In genomic region chr4:151233600-151233999, GRCh38 we compare ENCODE assay signal across 38 cellular contexts. TPM values are rescaled to one million over a fixed set of nuclear protein-coding genes. Genes with fewer than 3 reads are reported as not detected.
"Had no signal": no experiment of that assay in that cellular context is flagged by ENCODE, and none has a peak within 500 bp of the region (broad histone marks: within the 10 kb centered on the region; RNA-seq: fewer than 3 reads in every experiment).

No MANE protein-coding gene starts in this region.

- H3K9me3 Mint-ChIP-seq: activated CD4-positive, alpha-beta memory T cell treated with anti-CD3 and anti-CD28 coated beads for 36 hours; activated CD4-positive, alpha-beta T cell treated with anti-CD3 and anti-CD28 coated beads, Interleukin-2, amount 10 ng/mL, durations not matched to agents 24 days and 14 days; activated naive CD4-positive, alpha-beta T cell treated with anti-CD3 and anti-CD28 coated beads for 36 hours; activated naive CD4-positive, alpha-beta T cell treated with anti-CD3 and anti-CD28 coated beads, Interleukin-2, amount 50 U/mL, for 24 hours; activated naive CD8-positive, alpha-beta T cell treated with anti-CD3 and anti-CD28 coated beads for 36 hours; activated naive CD8-positive, alpha-beta T cell treated with anti-CD3 and anti-CD28 coated beads, Interleukin-2, amount 50 U/mL, for 24 hours; activated T-helper 1 cell treated with anti-CD3 and anti-CD28 coated beads, Interleukin-12 subunit alpha, Interleukin-12 subunit beta, Interleukin-2, Interleukin-4 antibody, amounts not matched to agents 30 ng/mL and 10 ng/mL and 1 ng/mL, durations not matched to agents 14 hours and 24 hours and 36 hours; activated T-helper 2 cell treated with anti-CD3 and anti-CD28 coated beads, Interferon-gamma antibody, Interleukin-2, Interleukin-4, amounts not matched to agents 10 μg/mL and 5 μg/mL and 100 μg/mL, durations not matched to agents 14 hours and 24 hours and 36 hours; T-cell; T-helper 1 cell treated with Interleukin-12 subunit alpha and Interleukin-12 subunit beta and Interleukin-4 antibody, amounts not matched to agents 30 μg/mL and 1 μg/mL, for 36 hours; T-helper 2 cell treated with Interferon-gamma antibody and Interleukin-4, amounts not matched to agents 5 μg/mL and 100 μg/mL, for 36 hours had no signal

- H3K4me3 Mint-ChIP-seq: activated CD4-positive, alpha-beta memory T cell treated with anti-CD3 and anti-CD28 coated beads for 36 hours; activated CD4-positive, alpha-beta T cell treated with anti-CD3 and anti-CD28 coated beads for 36 hours; activated CD4-positive, alpha-beta T cell treated with anti-CD3 and anti-CD28 coated beads, Interleukin-2, amount 10 ng/mL, durations not matched to agents 24 days and 14 days; activated CD8-positive, alpha-beta memory T cell treated with anti-CD3 and anti-CD28 coated beads, Interleukin-2, amount 10 ng/mL, durations not matched to agents 7 days and 5 days; activated CD8-positive, alpha-beta T cell treated with anti-CD3 and anti-CD28 coated beads, Interleukin-2, amount 10 ng/mL, durations not matched to agents 7 days and 5 days; activated naive CD4-positive, alpha-beta T cell treated with anti-CD3 and anti-CD28 coated beads for 36 hours; activated naive CD4-positive, alpha-beta T cell treated with anti-CD3 and anti-CD28 coated beads, Interleukin-2, amount 50 U/mL, for 24 hours; activated naive CD8-positive, alpha-beta T cell treated with anti-CD3 and anti-CD28 coated beads for 36 hours; activated naive CD8-positive, alpha-beta T cell treated with anti-CD3 and anti-CD28 coated beads, Interleukin-2, amount 50 U/mL, for 24 hours; activated T-helper 1 cell treated with anti-CD3 and anti-CD28 coated beads, Interleukin-12 subunit alpha, Interleukin-12 subunit beta, Interleukin-2, Interleukin-4 antibody, amounts not matched to agents 30 ng/mL and 10 ng/mL and 1 ng/mL, durations not matched to agents 14 hours and 24 hours and 36 hours; endodermal cell; T-cell; T-helper 1 cell treated with Interleukin-12 subunit alpha and Interleukin-12 subunit beta and Interleukin-4 antibody, amounts not matched to agents 30 μg/mL and 1 μg/mL, for 36 hours; T-helper 2 cell treated with Interferon-gamma antibody and Interleukin-4, amounts not matched to agents 5 μg/mL and 100 μg/mL, for 36 hours had no signal

- ATAC-seq: activated CD4-positive, alpha-beta T cell treated with anti-CD3 and anti-CD28 coated beads for 36 hours; activated CD8-positive, alpha-beta memory T cell treated with anti-CD3 and anti-CD28 coated beads, Interleukin-2, amount 10 ng/mL, durations not matched to agents 7 days and 5 days; activated CD8-positive, alpha-beta T cell treated with anti-CD3 and anti-CD28 coated beads, Interleukin-2, amount 10 ng/mL, durations not matched to agents 7 days and 5 days; activated naive CD8-positive, alpha-beta T cell treated with anti-CD3 and anti-CD28 coated beads, Interleukin-2, amount 50 U/mL, for 24 hours; body of pancreas; esophagus mucosa; foreskin keratinocyte; gastrocnemius medialis; T-cell had no signal

- H3K36me3 ChIP-seq: adrenal gland, colonic mucosa, gastrocnemius medialis, heart left ventricle had no signal

- H3K4me1 Mint-ChIP-seq: activated CD4-positive, alpha-beta T cell treated with anti-CD3 and anti-CD28 coated beads for 36 hours; activated CD4-positive, alpha-beta T cell treated with anti-CD3 and anti-CD28 coated beads, Interleukin-2, amount 10 ng/mL, durations not matched to agents 24 days and 14 days; activated CD8-positive, alpha-beta memory T cell treated with anti-CD3 and anti-CD28 coated beads, Interleukin-2, amount 10 ng/mL, durations not matched to agents 7 days and 5 days; activated naive CD4-positive, alpha-beta T cell treated with anti-CD3 and anti-CD28 coated beads, Interleukin-2, amount 50 U/mL, for 24 hours; activated naive CD8-positive, alpha-beta T cell treated with anti-CD3 and anti-CD28 coated beads for 36 hours; activated naive CD8-positive, alpha-beta T cell treated with anti-CD3 and anti-CD28 coated beads, Interleukin-2, amount 50 U/mL, for 24 hours; endodermal cell; T-cell had no signal

- H3K36me3 Mint-ChIP-seq: activated CD4-positive, alpha-beta memory T cell treated with anti-CD3 and anti-CD28 coated beads for 36 hours; activated CD8-positive, alpha-beta memory T cell treated with anti-CD3 and anti-CD28 coated beads, Interleukin-2, amount 10 ng/mL, durations not matched to agents 7 days and 5 days; activated naive CD4-positive, alpha-beta T cell treated with anti-CD3 and anti-CD28 coated beads, Interleukin-2, amount 50 U/mL, for 24 hours; activated naive CD8-positive, alpha-beta T cell treated with anti-CD3 and anti-CD28 coated beads for 36 hours; T-cell had no signal

- H3K27ac ChIP-seq: body of pancreas, colonic mucosa, foreskin keratinocyte, gastrocnemius medialis had no signal

- H3K4me3 ChIP-seq: adrenal gland, body of pancreas, colonic mucosa, gastrocnemius medialis, heart left ventricle had no signal

- DNase-seq: activated CD4-positive, alpha-beta memory T cell treated with anti-CD3 and anti-CD28 coated beads for 36 hours; activated CD4-positive, alpha-beta T cell treated with anti-CD3 and anti-CD28 coated beads for 36 hours; activated CD4-positive, alpha-beta T cell treated with anti-CD3 and anti-CD28 coated beads, Interleukin-2, amount 10 ng/mL, durations not matched to agents 24 days and 14 days; activated CD4-positive, CD25-positive, alpha-beta regulatory T cell; activated CD4-positive, CD25-positive, alpha-beta regulatory T cell treated with anti-CD3 and anti-CD28 coated beads, Interleukin-2, amount 50 U/mL, for 72 hours; activated CD8-positive, alpha-beta memory T cell treated with anti-CD3 and anti-CD28 coated beads, Interleukin-2, amount 10 ng/mL, durations not matched to agents 7 days and 5 days; activated CD8-positive, alpha-beta memory T cell treated with anti-CD3 and anti-CD28 coated beads, Interleukin-2, amount 50 U/mL, for 4 hours; activated CD8-positive, alpha-beta T cell treated with anti-CD3 and anti-CD28 coated beads, Interleukin-2, amount 10 ng/mL, durations not matched to agents 7 days and 5 days; activated effector memory CD4-positive, alpha-beta T cell treated with anti-CD3 and anti-CD28 coated beads, Interleukin-2, amount 50 U/mL, for 16 hours; activated naive CD4-positive, alpha-beta T cell treated with anti-CD3 and anti-CD28 coated beads for 36 hours; activated naive CD8-positive, alpha-beta T cell treated with anti-CD3 and anti-CD28 coated beads for 36 hours; activated naive CD8-positive, alpha-beta T cell treated with anti-CD3 and anti-CD28 coated beads, Interleukin-2, amount 50 U/mL, for 24 hours; activated T-cell treated with anti-CD3 and anti-CD28 coated beads, Interleukin-2, amount 50 U/mL, for 1 hour; activated T-cell treated with anti-CD3 and anti-CD28 coated beads, Interleukin-2, amount 50 U/mL, for 48 hours; adrenal gland; amygdala; aorta; body of pancreas; central memory CD4-positive, alpha-beta T cell; cerebellar nuclear complex; colonic mucosa; effector memory CD4-positive, alpha-beta T cell; endodermal cell; foreskin keratinocyte; gastrocnemius medialis; glutamatergic neuron; heart left ventricle; T-cell; T1000 had no signal

- H3K4me1 ChIP-seq: body of pancreas, colonic mucosa, foreskin keratinocyte had no signal

- H3K9me3 ChIP-seq: adrenal gland, body of pancreas, colonic mucosa, gastrocnemius medialis had no signal

- H3K27me3 ChIP-seq: adrenal gland, body of pancreas, colonic mucosa, foreskin keratinocyte, gastrocnemius medialis, heart left ventricle had no signal

- H3K27ac Mint-ChIP-seq: activated CD4-positive, alpha-beta memory T cell treated with anti-CD3 and anti-CD28 coated beads for 36 hours; activated CD4-positive, alpha-beta T cell treated with anti-CD3 and anti-CD28 coated beads for 36 hours; activated CD4-positive, alpha-beta T cell treated with anti-CD3 and anti-CD28 coated beads, Interleukin-2, amount 10 ng/mL, durations not matched to agents 24 days and 14 days; activated CD8-positive, alpha-beta memory T cell treated with anti-CD3 and anti-CD28 coated beads, Interleukin-2, amount 10 ng/mL, durations not matched to agents 7 days and 5 days; activated CD8-positive, alpha-beta T cell treated with anti-CD3 and anti-CD28 coated beads, Interleukin-2, amount 10 ng/mL, durations not matched to agents 7 days and 5 days; activated naive CD4-positive, alpha-beta T cell treated with anti-CD3 and anti-CD28 coated beads for 36 hours; activated naive CD4-positive, alpha-beta T cell treated with anti-CD3 and anti-CD28 coated beads, Interleukin-2, amount 50 U/mL, for 24 hours; activated naive CD8-positive, alpha-beta T cell treated with anti-CD3 and anti-CD28 coated beads for 36 hours; activated naive CD8-positive, alpha-beta T cell treated with anti-CD3 and anti-CD28 coated beads, Interleukin-2, amount 50 U/mL, for 24 hours; activated T-helper 1 cell treated with anti-CD3 and anti-CD28 coated beads, Interleukin-12 subunit alpha, Interleukin-12 subunit beta, Interleukin-2, Interleukin-4 antibody, amounts not matched to agents 30 ng/mL and 10 ng/mL and 1 ng/mL, durations not matched to agents 14 hours and 24 hours and 36 hours; activated T-helper 2 cell treated with anti-CD3 and anti-CD28 coated beads, Interferon-gamma antibody, Interleukin-2, Interleukin-4, amounts not matched to agents 10 μg/mL and 5 μg/mL and 100 μg/mL, durations not matched to agents 14 hours and 24 hours and 36 hours; endodermal cell; T-cell; T-helper 1 cell treated with Interleukin-12 subunit alpha and Interleukin-12 subunit beta and Interleukin-4 antibody, amounts not matched to agents 30 μg/mL and 1 μg/mL, for 36 hours; T-helper 2 cell treated with Interferon-gamma antibody and Interleukin-4, amounts not matched to agents 5 μg/mL and 100 μg/mL, for 36 hours had no signal

RNA-seq across cellular contexts. Expression of gene PRSS48, which starts 43.4 kb away (rescaled TPM):
- total RNA-seq: activated CD4-positive, alpha-beta memory T cell treated with anti-CD3 and anti-CD28 coated beads for 36 hours; activated CD4-positive, alpha-beta T cell treated with anti-CD3 and anti-CD28 coated beads for 36 hours; activated CD4-positive, alpha-beta T cell treated with anti-CD3 and anti-CD28 coated beads, Interleukin-2, amount 10 ng/mL, durations not matched to agents 24 days and 14 days; activated CD8-positive, alpha-beta memory T cell treated with anti-CD3 and anti-CD28 coated beads for 36 hours; activated CD8-positive, alpha-beta memory T cell treated with anti-CD3 and anti-CD28 coated beads, Interleukin-2, amount 10 ng/mL, durations not matched to agents 7 days and 5 days; activated CD8-positive, alpha-beta T cell treated with anti-CD3 and anti-CD28 coated beads, Interleukin-2, amount 10 ng/mL, durations not matched to agents 7 days and 5 days; activated naive CD4-positive, alpha-beta T cell treated with anti-CD3 and anti-CD28 coated beads for 36 hours; activated naive CD8-positive, alpha-beta T cell treated with anti-CD3 and anti-CD28 coated beads for 36 hours; activated T-helper 1 cell treated with anti-CD3 and anti-CD28 coated beads, Interleukin-12 subunit alpha, Interleukin-12 subunit beta, Interleukin-2, Interleukin-4 antibody, amounts not matched to agents 30 ng/mL and 10 ng/mL and 1 ng/mL, durations not matched to agents 14 hours and 24 hours and 36 hours; activated T-helper 2 cell treated with anti-CD3 and anti-CD28 coated beads, Interferon-gamma antibody, Interleukin-2, Interleukin-4, amounts not matched to agents 10 μg/mL and 5 μg/mL and 100 μg/mL, durations not matched to agents 14 hours and 24 hours and 36 hours; adrenal gland; aorta; body of pancreas; colonic mucosa; dermis microvascular lymphatic vessel endothelial cell; endodermal cell; epithelial cell of proximal tubule; esophagus mucosa; foreskin keratinocyte; gastrocnemius medialis; heart left ventricle; T-cell had no signal
- polyA plus RNA-seq: adrenal gland, aorta, foreskin keratinocyte, heart left ventricle had no signal
